In genomic region chr2:9830685-9831410, GRCh38 we compare ENCODE assay signal across 8 cellular contexts. TPM values are rescaled to one million over a fixed set of nuclear protein-coding genes. Genes with fewer than 3 reads are reported as not detected.
DNase-seq lines count a peak whose midpoint lies in the region; ATAC-seq and TF ChIP-seq lines count a peak whose summit lies in the region.

No MANE protein-coding gene starts in this region.

- H3K27ac Mint-ChIP-seq in progenitor cell of endocrine pancreas = peak overlapping the region; percentile 42

- peaks cover 10% of the 10 kb centered on the region for H3K4me1 Mint-ChIP-seq in progenitor cell of endocrine pancreas (ENCODE audit: low read depth)

- H3K36me3 Mint-ChIP-seq in progenitor cell of endocrine pancreas (ENCODE audit: insufficient read depth) = no peaks in the 10 kb centered on the region

- ATAC-seq in esophagus mucosa = peak; percentile 63
- ATAC-seq in HG03196 (IDR thresholded peaks at IDR 0.05; ENCODE audit: unreplicated experiment) = no peak

- DNase-seq in DMS79 (lab: John Stamatoyannopoulos, UW) = peak; percentile 13
- DNase-seq in DMS79 treated with DMSO at 0.1 percent for 48 hours (lab: John Stamatoyannopoulos, UW) = no peak
- DNase-seq in NCI-H2227 (lab: John Stamatoyannopoulos, UW; ENCODE audit: unreplicated experiment) = peak; percentile 40
- DNase-seq in progenitor cell of endocrine pancreas (ENCODE audit: low spot score, unreplicated experiment) = no peak
- DNase-seq in NCI-H1048 (lab: John Stamatoyannopoulos, UW) = no peak
- DNase-seq in dermis blood vessel endothelial cell = no peak

- H3K4me3 Mint-ChIP-seq in progenitor cell of endocrine pancreas (ENCODE audit: low read depth) = no peak overlapping the region

- no peaks in the 10 kb centered on the region for H3K27me3 Mint-ChIP-seq in progenitor cell of endocrine pancreas

- TF ChIP-seq CTCF in progenitor cell of endocrine pancreas (IDR thresholded peaks at IDR 0.05; ENCODE audit: unreplicated experiment) = no peak

- H3K9me3 Mint-ChIP-seq in progenitor cell of endocrine pancreas (ENCODE audit: low read depth) = no peaks in the 10 kb centered on the region

RNA-seq across cellular contexts. Expression of gene TAF1B, which starts 12.4 kb away (rescaled TPM):
- total RNA-seq in esophagus mucosa = 24.7 TPM
- 28.6 and 30.5 TPM in 2 replicates for total RNA-seq in progenitor cell of endocrine pancreas
- total RNA-seq in dermis blood vessel endothelial cell = 20.6 and 30.3 TPM in 2 replicates

Comparison
In these comparisons a context has a peak if more than half of its experiments do, and no peak if none do; other contexts are left out.
1. DNase-seq: peak in DMS79 (single experiment) and NCI-H2227 (single experiment); none in DMS79 treated with DMSO at 0.1 percent for 48 hours (single experiment), progenitor cell of endocrine pancreas (single experiment), NCI-H1048 (single experiment) and dermis blood vessel endothelial cell (single experiment).